ENCODE assay signal across 12 cellular contexts in the genomic region with DNA sequence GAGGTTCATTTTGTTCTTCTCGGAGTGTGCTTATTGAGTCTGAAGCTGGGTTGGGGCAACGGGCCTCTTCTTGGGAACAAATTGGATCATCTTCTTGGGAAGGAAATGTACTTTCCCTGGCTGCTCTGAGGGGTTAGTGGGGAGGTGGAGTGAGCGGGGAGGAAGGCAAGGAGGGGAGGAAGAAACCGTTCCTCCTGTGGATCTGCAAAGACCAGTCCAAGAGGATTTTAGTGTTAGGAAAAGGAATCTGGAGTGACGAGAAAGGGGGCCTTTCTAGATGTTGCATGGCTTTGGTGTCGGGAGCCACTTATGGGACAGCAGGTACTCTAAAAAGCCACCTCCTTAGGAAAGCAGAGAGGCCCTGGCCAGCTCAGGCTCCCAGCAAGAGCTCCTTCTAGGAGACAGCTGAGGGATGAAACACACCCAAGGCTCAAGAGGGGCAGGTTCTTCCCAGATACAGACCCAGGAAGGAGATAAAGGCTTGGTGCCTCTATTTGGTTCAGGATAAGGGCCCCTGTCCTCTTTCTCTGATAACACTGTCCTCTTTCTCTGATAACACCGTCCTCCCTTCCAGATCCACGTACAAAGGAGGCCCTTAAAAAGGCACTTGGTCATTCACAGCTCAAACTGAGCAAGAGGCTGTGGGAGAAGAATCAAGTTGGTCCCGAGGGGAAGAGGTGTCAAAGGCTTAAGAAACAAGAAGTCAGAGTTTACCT. TPM values are rescaled to one million over a fixed set of nuclear protein-coding genes. Genes with fewer than 3 reads are reported as not detected.
A peak's percentile ranks its signal among the peaks of the same experiment; 100 is the strongest.
DNase-seq lines count a peak whose midpoint lies in the region; ATAC-seq and TF ChIP-seq lines count a peak whose summit lies in the region.
"Had no signal": no experiment of that assay in that cellular context is flagged by ENCODE, and none has a peak within 500 bp of the region (broad histone marks: within the 10 kb centered on the region; RNA-seq: fewer than 3 reads in every experiment).

No MANE protein-coding gene starts in this region.

- CTCF ChIA-PET in activated CD4-positive, alpha-beta T cell treated with anti-CD3 and anti-CD28 coated beads for 36 hours (lab: Charles Lee), result no interaction called here

- no peaks in the 10 kb centered on the region for H3K9me3 ChIP-seq in HUES48 (ENCODE audit: control insufficient read depth, insufficient read depth, low read length)
- no peaks in the 10 kb centered on the region for H3K9me3 ChIP-seq in duodenal mucosa (ENCODE audit: control insufficient read depth in 1 of 2, low read length in 2 of 2)
- no peaks in the 10 kb centered on the region for H3K9me3 ChIP-seq in right lobe of liver

- TF ChIP-seq POLR2A in right lobe of liver (IDR thresholded peaks at IDR 0.05), result no peak

- no peaks in the 10 kb centered on the region for H3K36me3 ChIP-seq in HUES48 (ENCODE audit: control insufficient read depth, insufficient read depth, low read length)
- H3K36me3 ChIP-seq in duodenal mucosa (ENCODE audit: control insufficient read depth in 1 of 2, insufficient read depth in 2 of 2, low read length in 2 of 2), result no peaks in the 10 kb centered on the region
- no peaks in the 10 kb centered on the region for H3K36me3 ChIP-seq in right lobe of liver

- intact Hi-C loops in right lobe of liver (cut with DNase I), result no loop called here
- intact Hi-C loops in activated CD4-positive, alpha-beta T cell treated with anti-CD3 and anti-CD28 coated beads for 36 hours (cut with DNase I, micrococcal nuclease), result no loop called here

- H3K4me1 ChIP-seq in HUES48 (ENCODE audit: control insufficient read depth, insufficient read depth, low read length) (peaks cover 19% of the 10 kb centered on the region), duodenal mucosa (ENCODE audit: control insufficient read depth in 1 of 2, insufficient read depth in 2 of 2, low read length in 2 of 2) (peaks cover 0 to 5% of the 10 kb centered on the region in 2 donors), right lobe of liver (peaks cover 0 to 9% (median 0%) of the 10 kb centered on the region in 4 donors)

- no peak overlapping the region for H3K4me3 Mint-ChIP-seq in activated CD4-positive, alpha-beta T cell treated with anti-CD3 and anti-CD28 coated beads for 36 hours

- no peaks in the 10 kb centered on the region for H3K4me1 Mint-ChIP-seq in activated CD4-positive, alpha-beta T cell treated with anti-CD3 and anti-CD28 coated beads for 36 hours

- H3K9me3 Mint-ChIP-seq in activated CD4-positive, alpha-beta T cell treated with anti-CD3 and anti-CD28 coated beads for 36 hours (ENCODE audit: low read depth), result no peaks in the 10 kb centered on the region

- H3K27ac ChIP-seq in HUES48 (ENCODE audit: low read depth, low read length), result no peak overlapping the region
- H3K27ac ChIP-seq in duodenal mucosa (ENCODE audit: low read depth, low read length), result no peak overlapping the region
- peak overlapping the region in 2 of 3 donors; percentile 36 to 48 for H3K27ac ChIP-seq in right lobe of liver
- peak overlapping the region in 14 of 21 experiments; percentile 8 to 82 (median 62) for H3K27ac ChIP-seq in skin epidermis

- no peak for ATAC-seq in right lobe of liver
- no peak for ATAC-seq in activated CD4-positive, alpha-beta T cell treated with anti-CD3 and anti-CD28 coated beads for 36 hours
- no peak for ATAC-seq in esophagus mucosa
- ATAC-seq in GM18498 (IDR thresholded peaks at IDR 0.05; ENCODE audit: unreplicated experiment), result no peak

- POLR2A ChIA-PET in activated CD4-positive, alpha-beta T cell treated with anti-CD3 and anti-CD28 coated beads for 36 hours (lab: Charles Lee), result no interaction called here

- no peak overlapping the region for H3K27ac Mint-ChIP-seq in activated CD4-positive, alpha-beta T cell treated with anti-CD3 and anti-CD28 coated beads for 36 hours

- no peak for DNase-seq in right lobe of liver
- no peak for DNase-seq in activated CD4-positive, alpha-beta T cell treated with anti-CD3 and anti-CD28 coated beads for 36 hours
- DNase-seq in NCI-H1048 (lab: John Stamatoyannopoulos, UW), result no peak
- DNase-seq: activated effector memory CD4-positive, alpha-beta T cell treated with Interleukin-2 at 50 U/mL for 16 hours; stimulated activated naive CD4-positive, alpha-beta T cell had no signal

- no peaks in the 10 kb centered on the region for H3K36me3 Mint-ChIP-seq in activated CD4-positive, alpha-beta T cell treated with anti-CD3 and anti-CD28 coated beads for 36 hours (ENCODE audit: low read depth)

- TF ChIP-seq CTCF in right lobe of liver (IDR thresholded peaks at IDR 0.05), result no peak

- H3K4me3 ChIP-seq in HUES48 (ENCODE audit: low read depth, low read length), result peak overlapping the region; percentile 37
- peak overlapping the region; percentile 18 to 41 for H3K4me3 ChIP-seq in duodenal mucosa (ENCODE audit: low read depth in 1 of 2, low read length in 2 of 2)
- peak overlapping the region in 1 of 3 donors; percentile 4 for H3K4me3 ChIP-seq in right lobe of liver
- peak overlapping the region in 3 of 7 experiments; percentile 2 to 23 (median 7) for H3K4me3 ChIP-seq in skin epidermis

- peaks cover 26% of the 10 kb centered on the region for H3K27me3 Mint-ChIP-seq in activated CD4-positive, alpha-beta T cell treated with anti-CD3 and anti-CD28 coated beads for 36 hours

- H3K9ac ChIP-seq in HUES48 (ENCODE audit: low read depth, low read length), result no peak overlapping the region
- peak overlapping the region in 1 of 2 donors; percentile 13 for H3K9ac ChIP-seq in duodenal mucosa (ENCODE audit: low read depth in 1 of 2, low read length in 2 of 2)

- H3K27me3 ChIP-seq in HUES48 (ENCODE audit: control insufficient read depth, insufficient read depth, low read length), result peaks cover 64% of the 10 kb centered on the region
- H3K27me3 ChIP-seq in duodenal mucosa (ENCODE audit: control insufficient read depth in 1 of 2, insufficient read depth in 2 of 2, low read length in 2 of 2), result peaks cover 20 to 24% of the 10 kb centered on the region in 2 donors
- H3K27me3 ChIP-seq in right lobe of liver, result no peaks in the 10 kb centered on the region

- 25% methylated on average over 7 of the region's 9 CpGs for WGBS in right lobe of liver (ENCODE audit: insufficient coverage, low coverage, low lambda C conversion rate, missing lambda C conversion rate)

RNA-seq across cellular contexts. Expression of a gene that starts 0.5 kb away (rescaled TPM):
- total RNA-seq in right lobe of liver, result 1 to 10 TPM; 1.5 to 7.9 (median 3.6) TPM
- total RNA-seq in activated CD4-positive, alpha-beta T cell treated with anti-CD3 and anti-CD28 coated beads for 36 hours, result not detected
- total RNA-seq in esophagus mucosa, result 3.4 TPM
- total RNA-seq: frontal cortex, NCI-H460 had no signal

Comparison
In these comparisons a context has a peak if more than half of its experiments do, and no peak if none do; other contexts are left out.
1. H3K27ac ChIP-seq: peak in right lobe of liver (2 of 3) and skin epidermis (14 of 21); none in HUES48 (single experiment) and duodenal mucosa (single experiment).